ENCODE assay signal across 15 cellular contexts in the genomic region with DNA sequence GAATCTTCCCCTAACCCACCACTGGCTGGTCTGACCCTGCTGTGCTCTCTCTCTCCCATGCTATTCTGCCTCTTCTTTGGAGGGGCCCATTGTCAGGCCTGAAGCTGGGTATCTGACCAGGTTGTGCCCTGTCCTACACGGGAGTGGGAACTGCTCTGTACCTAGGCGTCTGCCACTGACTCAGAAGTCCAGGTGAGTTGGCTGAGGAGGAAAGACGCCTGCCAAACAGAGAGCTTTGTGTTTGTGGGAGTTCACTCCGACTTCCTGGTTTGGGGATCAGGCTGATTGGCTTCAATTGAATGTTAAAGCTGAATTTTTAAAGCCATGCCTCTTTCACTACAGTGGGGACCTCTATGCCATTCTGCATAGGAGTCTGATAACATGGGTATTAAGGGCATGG.
"Had no signal": no experiment of that assay in that cellular context is flagged by ENCODE, and none has a peak within 500 bp of the region (broad histone marks: within the 10 kb centered on the region; RNA-seq: fewer than 3 reads in every experiment).

No MANE protein-coding gene starts in this region.

- H3K4me3 ChIP-seq: lung, ovary, tibial artery had no signal

- ATAC-seq: activated T-cell treated with anti-CD3 and anti-CD28 coated beads, Interleukin-2, amount 50 U/mL, for 4 hours; left colon; stimulated activated memory B cell treated with anti-CD40 and anti-IgM and Interleukin-4, amounts not matched to agents 10 μg/mL and 1 μg/mL and 100 μg/mL, for 72 hours; T-helper 17 cell had no signal

- H3K27ac Mint-ChIP-seq: activated CD4-positive, alpha-beta memory T cell treated with anti-CD3 and anti-CD28 coated beads, Interleukin-2, amount 10 ng/mL, durations not matched to agents 7 days and 5 days; stimulated activated memory B cell treated with anti-CD40 and anti-IgM and Interleukin-4, amounts not matched to agents 10 μg/mL and 1 μg/mL and 100 μg/mL, for 72 hours; T-helper 17 cell had no signal

- H3K9me3 ChIP-seq: ovary, tibial artery had no signal

- H3K36me3 Mint-ChIP-seq: stimulated activated memory B cell treated with anti-CD40 and anti-IgM and Interleukin-4, amounts not matched to agents 10 μg/mL and 1 μg/mL and 100 μg/mL, for 72 hours had no signal

- H3K36me3 ChIP-seq: ovary, tibial artery had no signal

- H3K4me3 Mint-ChIP-seq: activated CD4-positive, alpha-beta memory T cell treated with anti-CD3 and anti-CD28 coated beads, Interleukin-2, amount 10 ng/mL, durations not matched to agents 7 days and 5 days; activated T-cell treated with anti-CD3 and anti-CD28 coated beads, Interleukin-2, amount 50 U/mL, for 4 hours; neural crest cell; stimulated activated memory B cell treated with anti-CD40 and anti-IgM and Interleukin-4, amounts not matched to agents 10 μg/mL and 1 μg/mL and 100 μg/mL, for 72 hours; T-helper 17 cell had no signal

- H3K4me1 Mint-ChIP-seq: neural crest cell had no signal

- DNase-seq: activated CD4-positive, alpha-beta memory T cell treated with anti-CD3 and anti-CD28 coated beads, Interleukin-2, amount 10 ng/mL, durations not matched to agents 7 days and 5 days; activated CD4-positive, alpha-beta T cell treated with anti-CD3 and anti-CD28 coated beads for 4 hours; activated effector memory CD4-positive, alpha-beta T cell treated with Interleukin-2 at 50 U/mL for 16 hours; activated naive CD4-positive, alpha-beta T cell treated with anti-CD3 and anti-CD28 coated beads, Interleukin-2, amount 50 U/mL, for 16 hours; activated T-cell treated with anti-CD3 and anti-CD28 coated beads, Interleukin-2, amount 50 U/mL, for 4 hours; foreskin melanocyte; head of caudate nucleus; left colon; midbrain; ovary; T-helper 17 cell; tibial artery had no signal

- H3K27me3 ChIP-seq: ovary, tibial artery had no signal

- H3K27ac ChIP-seq: tibial artery had no signal

- H3K9me3 Mint-ChIP-seq: activated CD4-positive, alpha-beta memory T cell treated with anti-CD3 and anti-CD28 coated beads, Interleukin-2, amount 10 ng/mL, durations not matched to agents 7 days and 5 days; activated T-cell treated with anti-CD3 and anti-CD28 coated beads, Interleukin-2, amount 50 U/mL, for 4 hours; neural crest cell; stimulated activated memory B cell treated with anti-CD40 and anti-IgM and Interleukin-4, amounts not matched to agents 10 μg/mL and 1 μg/mL and 100 μg/mL, for 72 hours had no signal
